Comparison of ENCODE assay signal across 1 cellular context in genomic region chr9:94603259-94603776, GRCh38.
A peak's percentile ranks its signal among the peaks of the same experiment; 100 is the strongest.
TF ChIP-seq lines count a peak whose summit lies in the region.

No MANE protein-coding gene starts in this region.

TF ChIP-seq in GM12878, 131 proteins besides CTCF, POLR2A, EP300 and RAD21 (continued from another document):
- no peak for TF ChIP-seq IRF5 (IDR thresholded peaks at IDR 0.05; ENCODE audit: borderline replicate concordance)
- no peak for TF ChIP-seq NR2C1 (IDR thresholded peaks at IDR 0.05)
- no peak for TF ChIP-seq ZNF592 (IDR thresholded peaks at IDR 0.05)
- TF ChIP-seq ZNF384 (IDR thresholded peaks at IDR 0.05; ENCODE audit: borderline replicate concordance, low read depth, low read length): no peak
- peak; percentile 51; the same call in 1 of the 2 replicates for TF ChIP-seq ATF7 (IDR thresholded peaks at IDR 0.05; ENCODE audit: low read depth)
- 0 out of 2 replicates have a peak, but pooled peaks have one; percentile 13 for TF ChIP-seq RUNX3 (IDR thresholded peaks at IDR 0.05; ENCODE audit: low read length)
- TF ChIP-seq CBX3 (IDR thresholded peaks at IDR 0.05; ENCODE audit: borderline replicate concordance, low read depth): no peak
- TF ChIP-seq IKZF1 (conservative IDR thresholded peaks at IDR 0.05): 0 out of 2 replicates have a peak, but pooled peaks have one; percentile 24
- TF ChIP-seq ATF3 (IDR thresholded peaks at IDR 0.05; ENCODE audit: borderline replicate concordance, extremely low read depth, low read depth, low read length): no peak
